Comparison of ENCODE assay signal across 8 cellular contexts in the genomic region with DNA sequence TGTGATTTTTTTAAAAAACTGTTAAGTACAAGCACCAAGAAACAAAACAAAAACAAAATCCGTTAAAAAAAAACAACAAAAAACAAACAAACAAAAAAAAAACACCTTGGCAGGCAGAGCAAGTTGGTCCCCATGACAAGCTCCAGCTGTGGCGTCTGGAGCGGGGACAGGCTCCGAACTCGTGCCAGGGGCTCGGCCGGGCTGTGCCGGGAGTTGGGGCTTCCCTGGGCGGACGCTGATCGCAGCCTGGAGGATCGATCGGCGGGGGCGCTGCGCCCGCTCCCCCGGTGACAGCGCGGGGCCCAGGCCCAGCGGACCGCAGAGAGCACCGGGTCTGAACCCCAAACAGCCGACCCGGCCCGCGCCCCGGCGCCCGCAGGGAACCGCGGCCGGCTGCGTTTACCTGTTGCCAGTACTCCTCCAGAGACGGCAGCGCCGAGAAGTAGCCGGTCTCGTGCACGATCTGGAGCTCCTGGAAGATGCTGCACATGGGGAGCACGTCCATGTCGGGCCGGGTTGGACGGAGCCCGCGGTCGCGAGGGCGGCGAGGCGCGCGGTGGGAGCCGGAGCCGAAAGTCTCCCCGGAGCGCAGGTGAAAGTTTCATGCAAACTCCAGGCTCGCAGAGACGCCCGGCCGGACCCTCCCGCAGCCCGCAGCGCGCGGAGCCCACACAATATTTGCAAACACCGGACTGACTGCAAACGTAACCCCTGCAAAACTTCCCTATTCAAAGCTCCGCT. TPM values are rescaled to one million over a fixed set of nuclear protein-coding genes. Genes with fewer than 3 reads are reported as not detected.
DNase-seq lines count a peak whose midpoint lies in the region; ATAC-seq, FAIRE-seq and TF ChIP-seq lines count a peak whose summit lies in the region.

A gene (minus strand): TSS at position 700 of the 741 bp plus-strand sequence. CDS start 195 bp downstream, at position 505.

- DNase-seq in BJ (ENCODE audit: low read depth) (no peak), fibroblast of the aortic adventitia (ENCODE audit: low read depth) (peak; percentile 58), HuH-7.5 (ENCODE audit: low spot score) (no peak), RCC 7860 (ENCODE audit: low spot score) (no peak)
- no peak for DNase-seq in activated CD4-positive, alpha-beta memory T cell treated with anti-CD3 and anti-CD28 coated beads for 36 hours

- H3K9me3 Mint-ChIP-seq in activated CD4-positive, alpha-beta memory T cell treated with anti-CD3 and anti-CD28 coated beads for 36 hours: peaks cover 5% of the 10 kb centered on the region
- H3K9me3 Mint-ChIP-seq in nephron: peaks cover 5% of the 10 kb centered on the region

- H3K36me3 ChIP-seq in BJ (ENCODE audit: control insufficient read depth, insufficient read depth, low read length): peaks cover 16% of the 10 kb centered on the region

- H3K36me3 Mint-ChIP-seq in activated CD4-positive, alpha-beta memory T cell treated with anti-CD3 and anti-CD28 coated beads for 36 hours: peaks cover 53% of the 10 kb centered on the region
- peaks cover 38% of the 10 kb centered on the region for H3K36me3 Mint-ChIP-seq in nephron (ENCODE audit: low read depth)

- ATAC-seq in GM18909 (IDR thresholded peaks at IDR 0.05; ENCODE audit: poor library complexity, unreplicated experiment): peak; percentile 2
- peak; percentile 1 for ATAC-seq in HG03521 (IDR thresholded peaks at IDR 0.05; ENCODE audit: unreplicated experiment)

- CTCF ChIA-PET in BJ (lab: Yijun Ruan, JAX): interaction anchor here (0.6 to 1.0 kb wide), 4 partner anchors 44 to 721 kb away, joined by 3 to 5 read pairs (median 3); no protein-coding TSS in a partner anchor
- CTCF ChIA-PET in activated CD4-positive, alpha-beta memory T cell treated with anti-CD3 and anti-CD28 coated beads for 36 hours (lab: Charles Lee): interaction anchor here (1.0 to 1.6 kb wide), 6 partner anchors 23 to 161 kb away, joined by 3 to 4 read pairs (median 3); no protein-coding TSS in a partner anchor

- intact Hi-C loops in activated CD4-positive, alpha-beta memory T cell treated with anti-CD3 and anti-CD28 coated beads for 36 hours (cut with micrococcal nuclease): loop anchor here (1.0 to 5.0 kb wide), 6 partner anchors 20 to 222 kb away; no protein-coding TSS in a partner anchor

- peaks cover 32% of the 10 kb centered on the region for H3K4me1 Mint-ChIP-seq in activated CD4-positive, alpha-beta memory T cell treated with anti-CD3 and anti-CD28 coated beads for 36 hours (ENCODE audit: low read depth)
- peaks cover 40% of the 10 kb centered on the region for H3K4me1 Mint-ChIP-seq in nephron

- H3K27me3 Mint-ChIP-seq in activated CD4-positive, alpha-beta memory T cell treated with anti-CD3 and anti-CD28 coated beads for 36 hours: peaks cover 2% of the 10 kb centered on the region
- H3K27me3 Mint-ChIP-seq in nephron (ENCODE audit: low read depth): no peaks in the 10 kb centered on the region

- FAIRE-seq in RCC 7860 (lab: Jason Lieb, UNC): no peak

- no peak for TF ChIP-seq CTCF in BJ (IDR thresholded peaks at IDR 0.05; ENCODE audit: insufficient read depth, low read depth, low read length)
- no peak for TF ChIP-seq CTCF in fibroblast of the aortic adventitia (IDR thresholded peaks at IDR 0.05; ENCODE audit: insufficient read depth, low read length)
- no peak for TF ChIP-seq CTCF in nephron (IDR thresholded peaks at IDR 0.05; ENCODE audit: unreplicated experiment in 3 of 3)

- no peaks in the 10 kb centered on the region for H3K27me3 ChIP-seq in BJ (ENCODE audit: control insufficient read depth, insufficient read depth, low read length)

- H3K27ac Mint-ChIP-seq in activated CD4-positive, alpha-beta memory T cell treated with anti-CD3 and anti-CD28 coated beads for 36 hours: peak within 1 kb of the TSS; percentile 98
- peak within 1 kb of the TSS; percentile 98 to 99 (median 99) for H3K27ac Mint-ChIP-seq in nephron

- POLR2A ChIA-PET in BJ (lab: Charles Lee): interaction anchor here (0.5 to 1.0 kb wide), 14 partner anchors 7 to 666 kb away, joined by 3 to 10 read pairs (median 4); no protein-coding TSS in a partner anchor
- POLR2A ChIA-PET in activated CD4-positive, alpha-beta memory T cell treated with anti-CD3 and anti-CD28 coated beads for 36 hours (lab: Charles Lee): interaction anchor here (0.6 to 7.2 kb wide), 41 partner anchors 9 to 871 kb away, joined by 3 to 405 read pairs (median 8); a partner anchor contains a TSS

- H3K4me3 ChIP-seq in BJ (ENCODE audit: low read depth, low read length): peak within 1 kb of the TSS; percentile 95
- H3K4me3 ChIP-seq in fibroblast of the aortic adventitia (ENCODE audit: low read depth, low read length): peak within 1 kb of the TSS; percentile 96

- peak within 1 kb of the TSS; percentile 96 for H3K4me3 Mint-ChIP-seq in activated CD4-positive, alpha-beta memory T cell treated with anti-CD3 and anti-CD28 coated beads for 36 hours
- peak within 1 kb of the TSS; percentile 96 to 99 (median 96) for H3K4me3 Mint-ChIP-seq in nephron

RNA-seq across cellular contexts. Expression of the gene that starts here (rescaled TPM):
- polyA plus RNA-seq in BJ (2011; rRNA removed): 41.8 and 79.0 TPM in 2 replicates
- polyA minus RNA-seq in BJ (2011; rRNA and poly(A)+ RNA removed): 202 and 251 TPM in 2 replicates
- 100 to 1,000 TPM; 144 to 151 TPM for total RNA-seq in activated CD4-positive, alpha-beta memory T cell treated with anti-CD3 and anti-CD28 coated beads for 36 hours
- total RNA-seq in fibroblast of the aortic adventitia (ENCODE audit: low replicate concordance): 47.8 and 52.1 TPM in 2 replicates
